8 cellular contexts compared by ENCODE assay signal in the genomic region with DNA sequence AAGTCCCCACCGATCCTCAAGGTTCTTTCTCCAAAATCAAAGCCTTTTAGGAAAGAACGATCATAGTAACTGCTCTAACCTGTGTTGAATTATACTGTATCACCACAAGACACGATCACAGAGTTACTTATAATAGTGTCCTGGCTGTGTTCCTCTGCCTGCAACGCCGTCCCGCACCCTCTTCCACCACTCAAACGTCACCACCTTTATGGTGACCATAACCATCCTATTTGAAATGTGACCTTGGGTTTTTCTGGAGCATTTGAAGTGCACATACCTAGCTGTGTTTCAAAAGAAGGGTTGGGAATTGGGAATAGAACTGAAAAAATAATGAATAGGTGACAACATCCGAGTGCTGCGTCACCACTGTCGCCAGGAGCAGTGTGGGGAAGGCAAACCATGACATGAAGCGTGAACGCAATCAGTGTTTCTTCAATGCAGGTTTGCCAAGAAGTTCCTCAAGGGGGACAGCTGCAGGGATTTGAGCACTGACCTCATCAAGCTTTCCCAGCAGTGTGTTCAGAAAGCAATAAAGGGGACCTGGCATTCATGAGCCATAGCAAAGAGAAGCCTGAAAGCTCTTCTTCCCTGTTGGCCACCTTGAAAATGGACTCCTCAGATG. TPM values are rescaled to one million over a fixed set of nuclear protein-coding genes. Genes with fewer than 3 reads are reported as not detected.
DNase-seq lines count a peak whose midpoint lies in the region; ATAC-seq and TF ChIP-seq lines count a peak whose summit lies in the region.

No MANE protein-coding gene starts in this region.

- peaks cover 26% of the 10 kb centered on the region for H3K79me2 ChIP-seq in smooth muscle cell (ENCODE audit: low read depth)

- ATAC-seq in right cardiac atrium = no peak

- no peak overlapping the region for H3K9ac ChIP-seq in smooth muscle cell (ENCODE audit: low read depth)

- no peaks in the 10 kb centered on the region for H3K27me3 ChIP-seq in right cardiac atrium (ENCODE audit: control insufficient read depth, insufficient read depth)
- H3K27me3 ChIP-seq in smooth muscle cell (ENCODE audit: low read depth) = no peaks in the 10 kb centered on the region

- intact Hi-C loops in right cardiac atrium (cut with DNase I) = no loop called here

- peaks cover 22% of the 10 kb centered on the region for H3K36me3 ChIP-seq in smooth muscle cell (ENCODE audit: low read depth)

- DNase-seq in NCI-H1105 treated with DMSO at 0.1 percent for 48 hours (lab: John Stamatoyannopoulos, UW) (peak; percentile 33), NCI-H1105 (lab: John Stamatoyannopoulos, UW) (no peak), right cardiac atrium (no peak), smooth muscle cell (lab: John Stamatoyannopoulos, UW; ENCODE audit: unreplicated experiment) (no peak), NCI-H2081 (lab: John Stamatoyannopoulos, UW) (no peak), HK-2 (ENCODE audit: unreplicated experiment) (no peak)
- no peak for DNase-seq in stimulated activated naive CD4-positive, alpha-beta T cell treated with Interleukin-2 at 50 U/mL for 16 hours (lab: John Stamatoyannopoulos, UW)

- TF ChIP-seq CTCF in VCaP (conservative IDR thresholded peaks at IDR 0.05) (no peak), smooth muscle cell (IDR thresholded peaks at IDR 0.05; ENCODE audit: borderline replicate concordance, insufficient read depth, poor library complexity, severe bottlenecking) (no peak)

- H3K4me3 ChIP-seq in right cardiac atrium (ENCODE audit: low read length) = peak overlapping the region; percentile 53
- peak overlapping the region; percentile 98 for H3K4me3 ChIP-seq in smooth muscle cell

- peak overlapping the region; percentile 47 for H2AFZ ChIP-seq in smooth muscle cell (ENCODE audit: low read depth)

- peaks cover 35% of the 10 kb centered on the region for H4K20me1 ChIP-seq in smooth muscle cell (ENCODE audit: low read depth)

- H3K4me2 ChIP-seq in smooth muscle cell = peak overlapping the region; percentile 98

- H3K9me3 ChIP-seq in right cardiac atrium (ENCODE audit: control insufficient read depth, low read length) (no peaks in the 10 kb centered on the region), smooth muscle cell (replicated peaks; ENCODE audit: low read depth) (no peaks in the 10 kb centered on the region)

- H3K27ac ChIP-seq in VCaP (peak overlapping the region; percentile 82), right cardiac atrium (ENCODE audit: low read length) (peak overlapping the region; percentile 60), smooth muscle cell (ENCODE audit: low read depth) (no peak overlapping the region)

- H3K4me1 ChIP-seq in right cardiac atrium (ENCODE audit: control insufficient read depth, insufficient read depth, low read length) = peaks cover 2% of the 10 kb centered on the region
- H3K4me1 ChIP-seq in smooth muscle cell (ENCODE audit: low read depth) = peaks cover 5% of the 10 kb centered on the region

- 75% methylated on average over 12 of the region's 12 CpGs for WGBS in right cardiac atrium
- 82% methylated on average over 12 of the region's 12 CpGs for WGBS in smooth muscle cell (ENCODE audit: low lambda C conversion rate)

- H3F3A ChIP-seq in smooth muscle cell (ENCODE audit: low read depth) = peaks cover 16% of the 10 kb centered on the region

RNA-seq across cellular contexts. Expression of gene SELENOS, which starts 0.8 kb away (rescaled TPM):
- 10 to 100 TPM; 27.4 to 61.4 (median 35.0) TPM for total RNA-seq in right cardiac atrium
- polyA plus RNA-seq in right cardiac atrium = 52.3 TPM
- 108 and 114 TPM in 2 replicates for total RNA-seq in smooth muscle cell
- 130 and 142 TPM in 2 replicates for polyA plus RNA-seq in smooth muscle cell

RNA-seq across cellular contexts. Expression of gene SNRPA1, which starts 17.0 kb away (rescaled TPM):
- 10 to 100 TPM; 23.4 to 33.6 (median 27.7) TPM for total RNA-seq in right cardiac atrium
- 37.3 TPM for polyA plus RNA-seq in right cardiac atrium
- total RNA-seq in smooth muscle cell = 24.0 and 47.1 TPM in 2 replicates
- polyA plus RNA-seq in smooth muscle cell = 96.9 and 99.0 TPM in 2 replicates

RNA-seq across cellular contexts. Expression of gene CHSY1, which starts 26.2 kb away (rescaled TPM):
- total RNA-seq in right cardiac atrium (10 to 100 TPM; 24.5 to 44.7 (median 28.9) TPM), smooth muscle cell (123 and 155 TPM in 2 replicates)
- polyA plus RNA-seq in right cardiac atrium (11.9 TPM), smooth muscle cell (71.8 and 106 TPM in 2 replicates)
